Comparison of ENCODE assay signal across 8 cellular contexts in the genomic region with DNA sequence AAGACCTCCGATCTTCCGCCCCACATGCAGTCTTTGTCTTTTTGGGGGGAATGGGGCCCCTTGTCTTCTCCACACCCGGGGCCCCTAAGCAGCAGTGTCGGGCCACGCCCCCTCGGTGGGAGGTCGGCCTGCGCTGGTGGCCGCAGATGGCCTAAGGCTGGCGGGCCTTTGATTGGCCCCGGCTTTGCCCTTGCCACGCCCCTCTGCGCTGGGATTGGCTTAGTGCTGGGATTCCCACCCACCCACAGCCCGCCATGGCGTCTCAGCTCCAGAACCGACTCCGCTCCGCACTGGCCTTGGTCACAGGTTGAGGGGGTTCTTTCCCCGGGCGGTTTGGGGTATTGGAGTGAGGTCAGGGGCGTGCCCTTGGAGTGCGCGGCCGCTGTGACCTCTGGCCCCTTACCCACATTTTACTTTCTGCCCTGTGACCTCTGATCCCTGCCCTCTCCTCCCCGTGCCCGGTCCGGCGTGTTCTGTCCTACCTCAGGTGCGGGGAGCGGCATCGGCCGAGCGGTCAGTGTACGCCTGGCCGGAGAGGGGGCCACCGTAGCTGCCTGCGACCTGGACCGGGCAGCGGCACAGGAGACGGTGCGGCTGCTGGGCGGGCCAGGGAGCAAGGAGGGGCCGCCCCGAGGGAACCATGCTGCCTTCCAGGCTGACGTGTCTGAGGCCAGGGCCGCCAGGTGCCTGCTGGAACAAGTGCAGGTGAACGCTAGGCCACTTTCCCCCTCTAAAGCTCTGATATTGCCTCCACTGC. TPM values are rescaled to one million over a fixed set of nuclear protein-coding genes. Genes with fewer than 3 reads are reported as not detected.
DNase-seq lines count a peak whose midpoint lies in the region; ATAC-seq and TF ChIP-seq lines count a peak whose summit lies in the region.

A gene (plus strand): TSS at position 241 of the 757 bp plus-strand sequence. CDS start 14 bp downstream, at position 255.

- ATAC-seq in GM19035 (IDR thresholded peaks at IDR 0.05; ENCODE audit: unreplicated experiment) (peak; percentile 42), HG03460 (IDR thresholded peaks at IDR 0.05; ENCODE audit: unreplicated experiment) (peak; percentile 44)
- ATAC-seq in activated CD8-positive, alpha-beta T cell treated with anti-CD3 and anti-CD28 coated beads, Interleukin-2, amount 10 ng/mL, durations not matched to agents 7 days and 5 days: peak; percentile 71

- H3K9me3 Mint-ChIP-seq in activated CD8-positive, alpha-beta T cell treated with anti-CD3 and anti-CD28 coated beads, Interleukin-2, amount 10 ng/mL, durations not matched to agents 7 days and 5 days (ENCODE audit: insufficient read depth): no peaks in the 10 kb centered on the region

- peaks cover 20% of the 10 kb centered on the region for H3K36me3 ChIP-seq in ectodermal cell (ENCODE audit: control insufficient read depth, insufficient read depth, low read length)

- H3K27ac ChIP-seq in ectodermal cell (ENCODE audit: insufficient read depth, low read depth, low read length, poor library complexity, severe bottlenecking): peak within 1 kb of the TSS; percentile 75

- H3K4me3 ChIP-seq in AG09309 (ENCODE audit: control insufficient read depth, low read depth, low read length) (peak within 1 kb of the TSS; percentile 51), ectodermal cell (ENCODE audit: insufficient read depth, low read depth, low read length) (peak within 1 kb of the TSS; percentile 60)

- WGBS in ectodermal cell, 2 experiments: 0% methylated on average over 47 of the region's 47 CpGs

- POLR2A ChIA-PET in activated CD8-positive, alpha-beta T cell treated with anti-CD3 and anti-CD28 coated beads, Interleukin-2, amount 10 ng/mL, durations not matched to agents 7 days and 5 days (lab: Charles Lee): interaction anchor here (0.9 to 2.4 kb wide), 4 partner anchors 8 to 233 kb away, joined by 3 to 12 read pairs (median 6); a partner anchor contains a TSS

- CTCF ChIA-PET in activated CD8-positive, alpha-beta T cell treated with anti-CD3 and anti-CD28 coated beads, Interleukin-2, amount 10 ng/mL, durations not matched to agents 7 days and 5 days (lab: Charles Lee): interaction anchor here (1.0 to 2.4 kb wide), 3 partner anchors 10 to 44 kb away, joined by 4 to 28 read pairs (median 9); no protein-coding TSS in a partner anchor

- no peak for TF ChIP-seq CTCF in AG09309 (IDR thresholded peaks at IDR 0.05; ENCODE audit: control insufficient read depth, insufficient read depth, low read depth, low read length, missing control alignments)

- no peaks in the 10 kb centered on the region for H3K9me3 ChIP-seq in ectodermal cell (ENCODE audit: control insufficient read depth, low read length)

- peak; percentile 45 for DNase-seq in AG09309 (ENCODE audit: low read depth)
- DNase-seq in NCI-H82 (lab: John Stamatoyannopoulos, UW): peak; percentile 98
- peak; percentile 94 for DNase-seq in activated CD8-positive, alpha-beta T cell treated with anti-CD3 and anti-CD28 coated beads, Interleukin-2, amount 10 ng/mL, durations not matched to agents 7 days and 5 days
- DNase-seq in lung microvascular endothelial cell (ENCODE audit: low read depth in 2 of 2): peak; percentile 90 to 93
- DNase-seq in stimulated activated CD4-positive, alpha-beta T cell treated with anti-CD3 and anti-CD28 coated beads, Interleukin-4, amount 100 ng/mL, for 48 hours (ENCODE audit: low read depth in 2 of 2): peak; percentile 89 to 94

- peaks cover 40% of the 10 kb centered on the region for H3K36me3 Mint-ChIP-seq in activated CD8-positive, alpha-beta T cell treated with anti-CD3 and anti-CD28 coated beads, Interleukin-2, amount 10 ng/mL, durations not matched to agents 7 days and 5 days (ENCODE audit: low read depth)

- H3K4me3 Mint-ChIP-seq in activated CD8-positive, alpha-beta T cell treated with anti-CD3 and anti-CD28 coated beads, Interleukin-2, amount 10 ng/mL, durations not matched to agents 7 days and 5 days: peak within 1 kb of the TSS; percentile 91

- peaks cover 70% of the 10 kb centered on the region for H3K4me1 Mint-ChIP-seq in activated CD8-positive, alpha-beta T cell treated with anti-CD3 and anti-CD28 coated beads, Interleukin-2, amount 10 ng/mL, durations not matched to agents 7 days and 5 days (ENCODE audit: low read depth)

- H3K27ac Mint-ChIP-seq in activated CD8-positive, alpha-beta T cell treated with anti-CD3 and anti-CD28 coated beads, Interleukin-2, amount 10 ng/mL, durations not matched to agents 7 days and 5 days: peak within 1 kb of the TSS; percentile 92

- peaks cover 8% of the 10 kb centered on the region for H3K27me3 ChIP-seq in ectodermal cell (ENCODE audit: control insufficient read depth, insufficient read depth, low read length, poor library complexity, severe bottlenecking)

- H3K4me1 ChIP-seq in ectodermal cell (ENCODE audit: control insufficient read depth, insufficient read depth, low read length): peaks cover 38% of the 10 kb centered on the region

- H3K27me3 Mint-ChIP-seq in activated CD8-positive, alpha-beta T cell treated with anti-CD3 and anti-CD28 coated beads, Interleukin-2, amount 10 ng/mL, durations not matched to agents 7 days and 5 days (ENCODE audit: low read depth): no peaks in the 10 kb centered on the region

RNA-seq across cellular contexts. Expression of the gene that starts here (rescaled TPM):
- 10 to 100 TPM; 13.9 to 14.1 TPM for total RNA-seq in activated CD8-positive, alpha-beta T cell treated with anti-CD3 and anti-CD28 coated beads, Interleukin-2, amount 10 ng/mL, durations not matched to agents 7 days and 5 days
- 4.6 TPM for polyA plus RNA-seq in ectodermal cell (2013, experiment 1 of 4)
- polyA plus RNA-seq in ectodermal cell (2013, experiment 2 of 4): 4.7 TPM
- polyA plus RNA-seq in ectodermal cell (2013, experiment 3 of 4): 9.1 TPM
- polyA plus RNA-seq in ectodermal cell (2013, experiment 4 of 4): 8.1 TPM
- 7.0 and 8.5 TPM in 2 replicates for total RNA-seq in lung microvascular endothelial cell

Comparison
In these comparisons a context has a peak if more than half of its experiments do, and no peak if none do; other contexts are left out.
1. Peak in every context shown above with its lines: DNase-seq, ATAC-seq, H3K4me3 ChIP-seq and H3K27ac ChIP-seq.
2. DNase-seq: peak in every context shown above with its lines; median percentile 98 in NCI-H82; 94 in activated CD8-positive, alpha-beta T cell treated with anti-CD3 and anti-CD28 coated beads, Interleukin-2, amount 10 ng/mL, durations not matched to agents 7 days and 5 days; 92 in lung microvascular endothelial cell; 92 in stimulated activated CD4-positive, alpha-beta T cell treated with anti-CD3 and anti-CD28 coated beads, Interleukin-4, amount 100 ng/mL, for 48 hours; 45 in AG09309.